ENCODE assay signal across 1 cellular context in genomic region chr6:149147191-149147590, GRCh38.
TF ChIP-seq lines count a peak whose summit lies in the region.

No MANE protein-coding gene starts in this region.

TF ChIP-seq in A549, 52 proteins besides CTCF, POLR2A, EP300 and RAD21 (continued from another document):
- TF ChIP-seq USF2 (IDR thresholded peaks at IDR 0.05) (no peak), PHF8 (IDR thresholded peaks at IDR 0.05; ENCODE audit: borderline replicate concordance, low read depth) (no peak), CHD2 (IDR thresholded peaks at IDR 0.05; ENCODE audit: low read length, partially characterized antibody) (no peak), SREBF2 (IDR thresholded peaks at IDR 0.05) (no peak)
- TF ChIP-seq, protein P1, sequence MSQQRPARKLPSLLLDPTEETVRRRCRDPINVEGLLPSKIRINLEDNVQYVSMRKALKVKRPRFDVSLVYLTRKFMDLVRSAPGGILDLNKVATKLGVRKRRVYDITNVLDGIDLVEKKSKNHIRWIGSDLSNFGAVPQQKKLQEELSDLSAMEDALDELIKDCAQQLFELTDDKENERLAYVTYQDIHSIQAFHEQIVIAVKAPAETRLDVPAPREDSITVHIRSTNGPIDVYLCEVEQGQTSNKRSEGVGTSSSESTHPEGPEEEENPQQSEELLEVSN (IDR thresholded peaks at IDR 0.05; ENCODE audit: borderline replicate concordance, low read depth), result no peak
